ENCODE assay signal across 1 cellular context in genomic region chr17:1362065-1362848, GRCh38.
TF ChIP-seq lines count a peak whose summit lies in the region.

No MANE protein-coding gene starts in this region.

TF ChIP-seq in SK-N-SH, 30 proteins besides CTCF, POLR2A, EP300 and RAD21 (continued from another document):
- TF ChIP-seq PBX3 (IDR thresholded peaks at IDR 0.05) = no peak
- no peak for TF ChIP-seq MAX (IDR thresholded peaks at IDR 0.05; ENCODE audit: low read depth)
- no peak for TF ChIP-seq REST (IDR thresholded peaks at IDR 0.05; ENCODE audit: low read depth, low read length)
- TF ChIP-seq TAF1 (IDR thresholded peaks at IDR 0.05; ENCODE audit: borderline replicate concordance, low read depth, low read length) = no peak
- TF ChIP-seq TEAD4 (IDR thresholded peaks at IDR 0.05; ENCODE audit: borderline replicate concordance, insufficient read depth) = no peak
- TF ChIP-seq USF1 (IDR thresholded peaks at IDR 0.05; ENCODE audit: borderline replicate concordance, low read depth) = no peak
- no peak for TF ChIP-seq JUND (IDR thresholded peaks at IDR 0.05)
- TF ChIP-seq ELF1 (IDR thresholded peaks at IDR 0.05) = no peak
- TF ChIP-seq POLR2AphosphoS5 (IDR thresholded peaks at IDR 0.05; ENCODE audit: low read depth, low read length) = no peak
- no peak for TF ChIP-seq GABPA (IDR thresholded peaks at IDR 0.05; ENCODE audit: low read depth)
- no peak for TF ChIP-seq FOXJ3 (CRISPR knock-in tag; IDR thresholded peaks at IDR 0.05)
- no peak for TF ChIP-seq YY1 (IDR thresholded peaks at IDR 0.05; ENCODE audit: low read depth)
- TF ChIP-seq NFIC (IDR thresholded peaks at IDR 0.05; ENCODE audit: borderline replicate concordance) = no peak
- no peak for TF ChIP-seq NRF1 (IDR thresholded peaks at IDR 0.05; ENCODE audit: low read depth, low read length)
